Comparison of ENCODE assay signal across 2 cellular contexts in genomic region chr5:131617140-131617822, GRCh38.
A peak's percentile ranks its signal among the peaks of the same experiment; 100 is the strongest.
TF ChIP-seq lines count a peak whose summit lies in the region.

No MANE protein-coding gene starts in this region.

TF ChIP-seq in HCT116, 20 proteins besides CTCF, POLR2A, EP300 and RAD21:
- TF ChIP-seq TCF7L2 (IDR thresholded peaks at IDR 0.05; ENCODE audit: borderline replicate concordance, extremely low read depth, insufficient read depth, insufficient read length): no peak

TF ChIP-seq in K562, 482 proteins besides CTCF, POLR2A, EP300 and RAD21:
- TF ChIP-seq, protein P1, sequence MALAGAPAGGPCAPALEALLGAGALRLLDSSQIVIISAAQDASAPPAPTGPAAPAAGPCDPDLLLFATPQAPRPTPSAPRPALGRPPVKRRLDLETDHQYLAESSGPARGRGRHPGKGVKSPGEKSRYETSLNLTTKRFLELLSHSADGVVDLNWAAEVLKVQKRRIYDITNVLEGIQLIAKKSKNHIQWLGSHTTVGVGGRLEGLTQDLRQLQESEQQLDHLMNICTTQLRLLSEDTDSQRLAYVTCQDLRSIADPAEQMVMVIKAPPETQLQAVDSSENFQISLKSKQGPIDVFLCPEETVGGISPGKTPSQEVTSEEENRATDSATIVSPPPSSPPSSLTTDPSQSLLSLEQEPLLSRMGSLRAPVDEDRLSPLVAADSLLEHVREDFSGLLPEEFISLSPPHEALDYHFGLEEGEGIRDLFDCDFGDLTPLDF (CRISPR knock-in tag; IDR thresholded peaks at IDR 0.05): no peak
- TF ChIP-seq SMARCB1 (IDR thresholded peaks at IDR 0.05; ENCODE audit: insufficient read length, low read depth): no peak
- no peak for TF ChIP-seq ZNF174 (CRISPR knock-in tag; IDR thresholded peaks at IDR 0.05)
- no peak for TF ChIP-seq BDP1 (IDR thresholded peaks at IDR 0.05; ENCODE audit: insufficient read depth, insufficient read length)
- no peak for TF ChIP-seq MTA1 (IDR thresholded peaks at IDR 0.05; ENCODE audit: borderline replicate concordance)
- TF ChIP-seq HINFP (tag; conservative IDR thresholded peaks at IDR 0.05; ENCODE audit: low read depth): no peak
- TF ChIP-seq, protein P2, sequence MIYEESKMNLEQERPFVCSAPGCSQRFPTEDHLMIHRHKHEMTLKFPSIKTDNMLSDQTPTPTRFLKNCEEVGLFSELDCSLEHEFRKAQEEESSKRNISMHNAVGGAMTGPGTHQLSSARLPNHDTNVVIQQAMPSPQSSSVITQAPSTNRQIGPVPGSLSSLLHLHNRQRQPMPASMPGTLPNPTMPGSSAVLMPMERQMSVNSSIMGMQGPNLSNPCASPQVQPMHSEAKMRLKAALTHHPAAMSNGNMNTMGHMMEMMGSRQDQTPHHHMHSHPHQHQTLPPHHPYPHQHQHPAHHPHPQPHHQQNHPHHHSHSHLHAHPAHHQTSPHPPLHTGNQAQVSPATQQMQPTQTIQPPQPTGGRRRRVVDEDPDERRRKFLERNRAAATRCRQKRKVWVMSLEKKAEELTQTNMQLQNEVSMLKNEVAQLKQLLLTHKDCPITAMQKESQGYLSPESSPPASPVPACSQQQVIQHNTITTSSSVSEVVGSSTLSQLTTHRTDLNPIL (CRISPR knock-in tag; IDR thresholded peaks at IDR 0.05): no peak
- TF ChIP-seq GABPA (tag; conservative IDR thresholded peaks at IDR 0.05; ENCODE audit: low read depth): no peak
- TF ChIP-seq ERF (CRISPR knock-in tag; IDR thresholded peaks at IDR 0.05): no peak
- 0 out of 2 replicates have a peak, but pooled peaks have one; percentile 33 for TF ChIP-seq SOX6 (IDR thresholded peaks at IDR 0.05)
- no peak for TF ChIP-seq PHF20 (IDR thresholded peaks at IDR 0.05; ENCODE audit: partially characterized antibody)
- TF ChIP-seq EGR1 (conservative IDR thresholded peaks at IDR 0.05): peak; percentile 43; the same call in 1 of the 2 replicates
- TF ChIP-seq HMBOX1 (IDR thresholded peaks at IDR 0.05): 0 out of 2 replicates have a peak, but pooled peaks have one; percentile 30
- peak; percentile 73 for TF ChIP-seq ADNP (tag; IDR thresholded peaks at IDR 0.05)
